In the genomic region with DNA sequence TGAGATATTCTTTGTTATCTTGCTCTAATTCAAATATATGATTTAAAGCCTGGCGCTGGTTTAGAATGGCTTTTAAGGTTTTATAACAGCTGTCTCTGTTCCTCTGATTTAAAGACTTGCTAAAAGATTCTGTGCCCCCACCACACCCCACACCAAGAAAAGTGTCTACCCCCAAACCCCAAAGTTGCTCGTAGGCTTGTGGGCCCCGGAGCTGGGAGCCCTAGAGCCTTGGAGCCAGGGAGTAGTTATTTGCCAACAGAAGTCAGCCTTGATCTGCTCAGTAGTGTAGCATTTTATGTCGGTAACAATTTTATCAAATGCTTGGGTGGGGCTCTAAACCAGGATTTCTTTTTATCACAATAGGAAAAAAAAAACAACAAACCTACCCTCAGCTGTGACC, we compare ENCODE assay signal across 8 cellular contexts.
DNase-seq lines count a peak whose midpoint lies in the region; TF ChIP-seq lines count a peak whose summit lies in the region.
"Had no signal": no experiment of that assay in that cellular context is flagged by ENCODE, and none has a peak within 500 bp of the region (broad histone marks: within the 10 kb centered on the region; RNA-seq: fewer than 3 reads in every experiment).

No MANE protein-coding gene starts in this region.

- H3K4me1 ChIP-seq in GM23248 (ENCODE audit: insufficient read depth) = peaks cover 28% of the 10 kb centered on the region

- H3K27ac Mint-ChIP-seq in CD14-positive monocyte = peak overlapping the region in 5 of 7 donors; percentile 11 to 68 (median 16)
- peak overlapping the region; percentile 10 for H3K27ac Mint-ChIP-seq in endothelial cell (ENCODE audit: unreplicated experiment)
- peak overlapping the region; percentile 69 for H3K27ac Mint-ChIP-seq in osteocyte (ENCODE audit: unreplicated experiment)

- intact Hi-C loops in CD14-positive monocyte (cut with micrococcal nuclease) = loop anchor here (2.0 to 10.0 kb wide), 4 partner anchors 318 to 454 kb away; no protein-coding TSS in a partner anchor

- no peaks in the 10 kb centered on the region for H3K9me3 Mint-ChIP-seq in CD14-positive monocyte
- no peaks in the 10 kb centered on the region for H3K9me3 Mint-ChIP-seq in endothelial cell (ENCODE audit: unreplicated experiment)
- H3K9me3 Mint-ChIP-seq in osteocyte (ENCODE audit: unreplicated experiment) = no peaks in the 10 kb centered on the region

- H3K27me3 ChIP-seq in GM23248 (replicated peaks; ENCODE audit: insufficient read depth) = no peaks in the 10 kb centered on the region

- no peak overlapping the region for H2AFZ ChIP-seq in GM23248

- peaks cover 29% of the 10 kb centered on the region for H3K36me3 ChIP-seq in GM23248 (ENCODE audit: low read depth)

- H3K9me3 ChIP-seq in GM23248 (ENCODE audit: low read depth) = no peaks in the 10 kb centered on the region

- in situ Hi-C loops in GM23248 (cut with MboI) = loop anchor here (10.0 kb wide), 1 partner anchor 334 kb away; no protein-coding TSS in a partner anchor

- H3K4me3 ChIP-seq in GM23248 = no peak overlapping the region

- DNase-seq in CD14-positive monocyte (ENCODE audit: low spot score) (no peak), GM23248 (no peak), endothelial cell (ENCODE audit: low spot score) (no peak), osteocyte (ENCODE audit: extremely low spot score, unreplicated experiment) (no peak), AML-193 (lab: John Stamatoyannopoulos, UW) (no peak), globus pallidus (ENCODE audit: low spot score) (no peak), NCI-H774 (lab: John Stamatoyannopoulos, UW) (no peak)
- DNase-seq: stimulated activated CD8-positive, alpha-beta memory T cell treated with anti-CD3 and anti-CD28 coated beads, Interleukin-4, amount 100 ng/mL, for 48 hours had no signal

- peaks cover 16% of the 10 kb centered on the region for H3F3A ChIP-seq in GM23248 (ENCODE audit: insufficient read depth)

- 0 out of 2 replicates have a peak overlapping the region, but pooled peaks have one; percentile 7 for H3K27ac ChIP-seq in GM23248

- H3K4me3 Mint-ChIP-seq in CD14-positive monocyte (no peak overlapping the region), endothelial cell (ENCODE audit: unreplicated experiment) (peak overlapping the region; percentile 29), osteocyte (ENCODE audit: unreplicated experiment) (no peak overlapping the region)

- H3K9ac ChIP-seq in GM23248 = peak overlapping the region; percentile 10; the same call in 1 of the 2 replicates

- H3K27me3 Mint-ChIP-seq in CD14-positive monocyte (ENCODE audit: low read depth in 3 of 3) (no peaks in the 10 kb centered on the region), endothelial cell (ENCODE audit: unreplicated experiment) (peaks cover 10% of the 10 kb centered on the region), osteocyte (ENCODE audit: unreplicated experiment) (no peaks in the 10 kb centered on the region)

- H4K20me1 ChIP-seq in GM23248 (ENCODE audit: insufficient read depth) = no peaks in the 10 kb centered on the region

- TF ChIP-seq CTCF in CD14-positive monocyte (IDR thresholded peaks at IDR 0.05) = no peak
- TF ChIP-seq CTCF in endothelial cell (IDR thresholded peaks at IDR 0.05; ENCODE audit: unreplicated experiment) = no peak
- TF ChIP-seq CTCF in osteocyte (IDR thresholded peaks at IDR 0.05) = no peak

- peaks cover 78 to 85% of the 10 kb centered on the region in 2 donors for H3K36me3 Mint-ChIP-seq in CD14-positive monocyte
- H3K36me3 Mint-ChIP-seq in endothelial cell (ENCODE audit: low read depth, unreplicated experiment) = peaks cover 52% of the 10 kb centered on the region
- H3K36me3 Mint-ChIP-seq in osteocyte (ENCODE audit: unreplicated experiment) = peaks cover 25% of the 10 kb centered on the region

- no peak overlapping the region for H3K4me2 ChIP-seq in GM23248 (ENCODE audit: unreplicated experiment)

- H3K4me1 Mint-ChIP-seq in CD14-positive monocyte (peaks cover 3% of the 10 kb centered on the region), endothelial cell (ENCODE audit: unreplicated experiment) (peaks cover 38% of the 10 kb centered on the region), osteocyte (ENCODE audit: unreplicated experiment) (peaks cover 33% of the 10 kb centered on the region)

- H3K9me2 ChIP-seq in GM23248 (ENCODE audit: insufficient read depth) = no peaks in the 10 kb centered on the region

- H3K79me2 ChIP-seq in GM23248 (ENCODE audit: insufficient read depth) = peaks cover 11% of the 10 kb centered on the region

- WGBS in GM23248 (ENCODE audit: low coverage in 1 of 2, low lambda C conversion rate in 2 of 2, missing lambda C conversion rate in 2 of 2), 2 experiments = 56 to 59% methylated on average over 4 of the region's 4 CpGs

Comparison
In these comparisons a context has a peak if more than half of its experiments do, and no peak if none do; other contexts are left out.
1. H3K27ac Mint-ChIP-seq: peak in every context shown above with its lines; median percentile 69 in osteocyte; 16 in CD14-positive monocyte; 10 in endothelial cell.